1 cellular context compared by ENCODE assay signal in genomic region chr2:11477994-11478393, GRCh38.
TF ChIP-seq lines count a peak whose summit lies in the region.

No MANE protein-coding gene starts in this region.

TF ChIP-seq in K562, 482 proteins besides CTCF, POLR2A, EP300 and RAD21 (continued from another document):
- TF ChIP-seq ZBTB2 (IDR thresholded peaks at IDR 0.05): no peak
- TF ChIP-seq ATF1 (CRISPR knock-in tag; IDR thresholded peaks at IDR 0.05): no peak
- TF ChIP-seq ATF1 (tag; IDR thresholded peaks at IDR 0.05): no peak
- no peak for TF ChIP-seq ZNF764 (CRISPR knock-in tag; IDR thresholded peaks at IDR 0.05; ENCODE audit: low read depth)
- no peak for TF ChIP-seq HNRNPUL1 (IDR thresholded peaks at IDR 0.05; ENCODE audit: low read length)
- no peak for TF ChIP-seq USF1 (CRISPR knock-in tag; IDR thresholded peaks at IDR 0.05)
- no peak for TF ChIP-seq NFE2L1 (tag; IDR thresholded peaks at IDR 0.05; ENCODE audit: borderline replicate concordance, low read depth)
- TF ChIP-seq XRCC3 (IDR thresholded peaks at IDR 0.05): no peak
